8 cellular contexts compared by ENCODE assay signal in the genomic region with DNA sequence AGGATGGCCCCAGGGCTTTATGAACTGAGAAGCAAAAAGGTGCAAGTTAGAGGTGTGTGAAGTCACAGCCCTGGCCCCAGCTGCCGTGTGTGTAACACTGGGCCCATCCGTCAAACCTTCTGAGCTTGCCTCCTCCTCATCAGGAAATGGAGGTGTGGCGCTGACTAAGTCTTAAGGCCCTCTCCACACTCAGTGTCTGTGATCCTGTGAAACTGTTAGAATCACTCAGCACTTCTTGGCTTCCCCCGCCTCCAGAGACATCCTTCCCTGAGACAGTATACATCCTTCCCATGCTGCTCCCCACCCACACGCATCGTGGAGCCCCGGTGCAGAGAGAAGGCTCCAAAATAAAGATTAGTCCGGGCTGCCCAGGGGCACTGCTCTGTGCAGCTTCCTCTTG. TPM values are rescaled to one million over a fixed set of nuclear protein-coding genes. Genes with fewer than 3 reads are reported as not detected.
DNase-seq lines count a peak whose midpoint lies in the region; ATAC-seq and TF ChIP-seq lines count a peak whose summit lies in the region.

No MANE protein-coding gene starts in this region.

- H3K4me3 ChIP-seq in tibial artery (no peak overlapping the region), neuronal stem cell (ENCODE audit: low read length in 2 of 2) (no peak overlapping the region)

- H3K18ac ChIP-seq in neuronal stem cell (ENCODE audit: low read length), result no peak overlapping the region

- H2AFZ ChIP-seq in neuronal stem cell (ENCODE audit: low read length), result no peak overlapping the region

- H3K36me3 ChIP-seq in tibial artery (no peaks in the 10 kb centered on the region), neuronal stem cell (replicated peaks in 1 of 2; ENCODE audit: control insufficient read depth in 2 of 2, insufficient read depth in 2 of 2, low read length in 2 of 2) (peaks cover 1 to 7% of the 10 kb centered on the region in 2 donors)

- H3K79me1 ChIP-seq in neuronal stem cell (ENCODE audit: low read depth, low read length), result peaks cover 7% of the 10 kb centered on the region

- H3K23ac ChIP-seq in neuronal stem cell (ENCODE audit: low read depth, low read length, poor library complexity), result no peak overlapping the region

- no peak for TF ChIP-seq CTCF in tibial artery (IDR thresholded peaks at IDR 0.05)

- ATAC-seq in HG02588 (IDR thresholded peaks at IDR 0.05; ENCODE audit: unreplicated experiment) (no peak), HG03039 (IDR thresholded peaks at IDR 0.05; ENCODE audit: unreplicated experiment) (no peak)

- H3K4me1 ChIP-seq in tibial artery, result peaks cover 0 to 70% (median 47%) of the 10 kb centered on the region in 4 donors
- H3K4me1 ChIP-seq in neuronal stem cell (ENCODE audit: control insufficient read depth in 2 of 2, insufficient read depth in 1 of 2, low read depth in 1 of 2, low read length in 2 of 2), result peaks cover 38 to 39% of the 10 kb centered on the region in 2 donors

- H2BK120ac ChIP-seq in neuronal stem cell (ENCODE audit: low read depth, low read length), result no peak overlapping the region

- H3K14ac ChIP-seq in neuronal stem cell (ENCODE audit: low read length), result no peak overlapping the region

- no peak overlapping the region for H3K4ac ChIP-seq in neuronal stem cell (ENCODE audit: low read length)

- H2BK15ac ChIP-seq in neuronal stem cell (ENCODE audit: low read length), result no peak overlapping the region

- H3K4me2 ChIP-seq in neuronal stem cell (ENCODE audit: insufficient read depth, low read length, poor library complexity, severe bottlenecking), result no peak overlapping the region

- intact Hi-C loops in tibial artery (cut with DNase I; ENCODE audit: low total_unique reads), result no loop called here

- DNase-seq in activated CD8-positive, alpha-beta memory T cell treated with anti-CD3 and anti-CD28 coated beads for 4 hours (ENCODE audit: low read depth in 2 of 2), result peak; percentile 6
- DNase-seq in activated CD8-positive, alpha-beta memory T cell treated with anti-CD3 and anti-CD28 coated beads, Interleukin-2, amount 50 U/mL, for 4 hours, result no peak
- DNase-seq in activated T-cell treated with anti-CD3 and anti-CD28 coated beads, Interleukin-2, amount 50 U/mL, for 48 hours, result peak; percentile 60 to 67
- DNase-seq in kidney glomerular epithelial cell (lab: John Stamatoyannopoulos, UW) (peak; percentile 56), tibial artery (no peak), neuronal stem cell (ENCODE audit: low spot score) (no peak)

- H3K9me3 ChIP-seq in tibial artery (no peaks in the 10 kb centered on the region), neuronal stem cell (replicated peaks in 1 of 2; ENCODE audit: control insufficient read depth in 2 of 2, insufficient read depth in 1 of 2, low read depth in 1 of 2, low read length in 2 of 2) (no peaks in the 10 kb centered on the region)

- no peak overlapping the region for H3K9ac ChIP-seq in neuronal stem cell (ENCODE audit: low read depth, low read length, poor library complexity)

- H2BK5ac ChIP-seq in neuronal stem cell (ENCODE audit: low read length), result no peak overlapping the region

- H3K27ac ChIP-seq in tibial artery (peak overlapping the region; percentile 62 to 78), neuronal stem cell (replicated peaks; ENCODE audit: low read length) (no peak overlapping the region)

- H2BK12ac ChIP-seq in neuronal stem cell (ENCODE audit: low read length), result no peak overlapping the region

- H2AK5ac ChIP-seq in neuronal stem cell (ENCODE audit: low read depth, low read length), result no peak overlapping the region

- H3K27me3 ChIP-seq in tibial artery (no peaks in the 10 kb centered on the region), neuronal stem cell (ENCODE audit: control insufficient read depth in 3 of 3, insufficient read depth in 3 of 3, low read depth in 1 of 3, low read length in 3 of 3) (no peaks in the 10 kb centered on the region)

- H4K91ac ChIP-seq in neuronal stem cell (ENCODE audit: low read depth, low read length, poor library complexity), result no peak overlapping the region

- WGBS in neuronal stem cell (ENCODE audit: extremely low coverage in 2 of 2, insufficient read length in 2 of 2, insufficient replicate concordance in 1 of 2), 2 donors, result no CpG with 5 or more reads among the region's 8 CpGs

- no peak overlapping the region for H4K8ac ChIP-seq in neuronal stem cell (ENCODE audit: low read depth, low read length)

RNA-seq across cellular contexts. Expression of a gene that starts 33.3 kb away (rescaled TPM):
- 23.6 TPM for polyA plus RNA-seq in neuronal stem cell (2013, experiment 1 of 2)
- polyA plus RNA-seq in neuronal stem cell (2013, experiment 2 of 2), result 22.6 TPM

RNA-seq across cellular contexts. Expression of a gene that starts 56.2 kb away (rescaled TPM):
- polyA plus RNA-seq in neuronal stem cell (2013, experiment 1 of 2), result 141 TPM
- polyA plus RNA-seq in neuronal stem cell (2013, experiment 2 of 2), result 139 TPM

Comparison
In these comparisons a context has a peak if more than half of its experiments do, and no peak if none do; other contexts are left out.
1. DNase-seq: peak in activated CD8-positive, alpha-beta memory T cell treated with anti-CD3 and anti-CD28 coated beads for 4 hours (2 of 2), activated T-cell treated with anti-CD3 and anti-CD28 coated beads, Interleukin-2, amount 50 U/mL, for 48 hours (2 of 2) and kidney glomerular epithelial cell (single experiment); none in activated CD8-positive, alpha-beta memory T cell treated with anti-CD3 and anti-CD28 coated beads, Interleukin-2, amount 50 U/mL, for 4 hours (single experiment), tibial artery (0 of 2) and neuronal stem cell (single experiment).